ENCODE assay signal across 8 cellular contexts in the genomic region with DNA sequence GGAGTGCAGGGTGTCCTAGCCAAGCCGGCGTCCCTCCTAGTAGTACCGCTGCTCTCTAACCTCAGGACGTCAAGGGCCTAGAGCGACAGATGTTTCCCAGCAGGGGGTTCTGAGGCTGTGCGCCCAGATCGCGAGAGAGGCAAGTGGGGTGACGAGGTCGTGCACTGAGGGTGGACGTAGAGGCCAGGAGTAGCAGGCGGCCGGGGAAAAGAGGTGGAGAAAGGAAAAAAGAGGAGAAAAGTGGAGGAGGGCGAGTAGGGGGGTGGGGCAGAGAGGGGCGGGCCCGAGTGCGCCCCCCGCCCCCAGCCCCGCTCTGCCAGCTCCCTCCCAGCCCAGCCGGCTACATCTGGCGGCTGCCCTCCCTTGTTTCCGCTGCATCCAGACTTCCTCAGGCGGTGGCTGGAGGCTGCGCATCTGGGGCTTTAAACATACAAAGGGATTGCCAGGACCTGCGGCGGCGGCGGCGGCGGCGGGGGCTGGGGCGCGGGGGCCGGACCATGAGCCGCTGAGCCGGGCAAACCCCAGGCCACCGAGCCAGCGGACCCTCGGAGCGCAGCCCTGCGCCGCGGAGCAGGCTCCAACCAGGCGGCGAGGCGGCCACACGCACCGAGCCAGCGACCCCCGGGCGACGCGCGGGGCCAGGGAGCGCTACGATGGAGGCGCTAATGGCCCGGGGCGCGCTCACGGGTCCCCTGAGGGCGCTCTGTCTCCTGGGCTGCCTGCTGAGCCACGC. TPM values are rescaled to one million over a fixed set of nuclear protein-coding genes. Genes with fewer than 3 reads are reported as not detected.
DNase-seq lines count a peak whose midpoint lies in the region; ATAC-seq, FAIRE-seq and TF ChIP-seq lines count a peak whose summit lies in the region.

A gene (plus strand): TSS at position 372 of the 733 bp plus-strand sequence. CDS start 282 bp downstream, at position 654.

- H3K79me2 ChIP-seq in osteoblast (ENCODE audit: insufficient read depth, low read length) = peaks cover 50% of the 10 kb centered on the region

- ATAC-seq in foreskin keratinocyte = peak; percentile 60
- ATAC-seq in HG02870 (IDR thresholded peaks at IDR 0.05; ENCODE audit: unreplicated experiment) = no peak

- FAIRE-seq in GM12892 (lab: Jason Lieb, UNC) = no peak

- peaks cover 28% of the 10 kb centered on the region for H3K36me3 ChIP-seq in osteoblast (ENCODE audit: insufficient read depth, low read length)

- no peaks in the 10 kb centered on the region for H3K9me3 ChIP-seq in osteoblast (ENCODE audit: low read depth, low read length)

- H4K20me1 ChIP-seq in osteoblast (ENCODE audit: insufficient read depth, low read length) = peaks cover 26% of the 10 kb centered on the region

- peaks cover 5% of the 10 kb centered on the region for H3K4me1 ChIP-seq in foreskin keratinocyte
- peaks cover 64% of the 10 kb centered on the region for H3K4me1 ChIP-seq in osteoblast (ENCODE audit: insufficient read depth, low read length)

- no peaks in the 10 kb centered on the region for H3K27me3 ChIP-seq in foreskin keratinocyte
- no peaks in the 10 kb centered on the region for H3K27me3 ChIP-seq in osteoblast (ENCODE audit: insufficient read depth, low read length)

- TF ChIP-seq CTCF in foreskin keratinocyte (conservative IDR thresholded peaks at IDR 0.05) = no peak
- no peak for TF ChIP-seq CTCF in osteoblast (IDR thresholded peaks at IDR 0.05; ENCODE audit: extremely low read depth, low read depth, low read length)

- H3K27ac ChIP-seq in foreskin keratinocyte (no peak within 1 kb of the TSS), osteoblast (ENCODE audit: low read depth, low read length) (peak within 1 kb of the TSS; percentile 97)

- peak within 1 kb of the TSS; percentile 79 for H2AFZ ChIP-seq in osteoblast (ENCODE audit: low read length)

- peak; percentile 78 for DNase-seq in Daoy (ENCODE audit: low read depth)
- peak; percentile 67 for DNase-seq in SK-N-DZ (ENCODE audit: low spot score)
- DNase-seq in foreskin keratinocyte = no peak
- DNase-seq in osteoblast (ENCODE audit: insufficient read length, low spot score, missing footprints) = peak; percentile 95
- no peak for DNase-seq in HUDEP-2 (lab: John Stamatoyannopoulos, UW; ENCODE audit: unreplicated experiment in 76 of 76)
- no peak for DNase-seq in GM12892 (ENCODE audit: insufficient read length)
- no peak for DNase-seq in NCI-H146 treated with DMSO at 0.1 percent for 48 hours (lab: John Stamatoyannopoulos, UW; ENCODE audit: unreplicated experiment)

- TF ChIP-seq POLR2A in GM12892 (IDR thresholded peaks at IDR 0.05; ENCODE audit: low read depth, low read length) = no peak

- H3K4me3 ChIP-seq in osteoblast (ENCODE audit: insufficient read depth, low read length) = peak within 1 kb of the TSS; percentile 93

- H3K4me2 ChIP-seq in osteoblast (ENCODE audit: insufficient read depth, low read length) = peak within 1 kb of the TSS; percentile 95

RNA-seq across cellular contexts. Expression of the gene that starts here (rescaled TPM):
- total RNA-seq in Daoy (2014; rRNA removed; shearing (Covaris generic)) = 143 and 147 TPM in 2 replicates
- polyA plus RNA-seq in SK-N-DZ (2014; cell fraction: cytosol; rRNA removed) = 24.5 and 26.4 TPM in 2 replicates
- polyA plus RNA-seq in SK-N-DZ (2014; cell fraction: nucleus; rRNA removed) = 13.4 and 22.8 TPM in 2 replicates
- total RNA-seq in foreskin keratinocyte (52.9 and 95.7 TPM in 2 replicates), osteoblast (2,094 and 2,259 TPM in 2 replicates)
- polyA plus RNA-seq in foreskin keratinocyte = 46.8 and 88.3 TPM in 2 replicates
- not detected for polyA plus RNA-seq in GM12892 (2012; ENCODE audit: missing spikeins)

Comparison
In these comparisons a context has a peak if more than half of its experiments do, and no peak if none do; other contexts are left out.
1. RNA of the gene that starts here (total RNA-seq): 2,094 to 2,259 TPM in osteoblast; 143 to 147 TPM in Daoy and 52.9 to 95.7 TPM in foreskin keratinocyte; every median in the first group is over 10 times any median in the second.
2. DNase-seq: peak in Daoy (single experiment), SK-N-DZ (single experiment) and osteoblast (single experiment); none in foreskin keratinocyte (0 of 2), HUDEP-2 (0 of 76), GM12892 (single experiment) and NCI-H146 treated with DMSO at 0.1 percent for 48 hours (single experiment).